29 cellular contexts compared by ENCODE assay signal in genomic region chr1:230308821-230309220, GRCh38.
"Had no signal": no experiment of that assay in that cellular context is flagged by ENCODE, and none has a peak within 500 bp of the region (broad histone marks: within the 10 kb centered on the region; RNA-seq: fewer than 3 reads in every experiment).

No MANE protein-coding gene starts in this region.

- H3K4me3 ChIP-seq: K562 had no signal

- H3K27ac Mint-ChIP-seq: activated CD4-positive, alpha-beta memory T cell treated with anti-CD3 and anti-CD28 coated beads, Interleukin-2, amount 10 ng/mL, durations not matched to agents 7 days and 5 days; activated CD8-positive, alpha-beta memory T cell treated with anti-CD3 and anti-CD28 coated beads, Interleukin-2, amount 10 ng/mL, durations not matched to agents 7 days and 5 days; activated naive CD8-positive, alpha-beta T cell treated with anti-CD3 and anti-CD28 coated beads for 36 hours; activated T-cell treated with anti-CD3 and anti-CD28 coated beads, Interleukin-2, amount 50 U/mL, for 72 hours; activated T-helper 17 cell treated with anti-CD3 and anti-CD28 coated beads, Interleukin-2, amount 50 U/mL, for 72 hours; T-cell had no signal

- H3K36me3 Mint-ChIP-seq: activated CD8-positive, alpha-beta memory T cell treated with anti-CD3 and anti-CD28 coated beads, Interleukin-2, amount 10 ng/mL, durations not matched to agents 7 days and 5 days; activated naive CD8-positive, alpha-beta T cell treated with anti-CD3 and anti-CD28 coated beads for 36 hours; T-cell had no signal

- DNase-seq: activated CD4-positive, alpha-beta memory T cell treated with anti-CD3 and anti-CD28 coated beads, Interleukin-2, amount 10 ng/mL, durations not matched to agents 7 days and 5 days; activated CD4-positive, alpha-beta T cell treated with anti-CD3 and anti-CD28 coated beads for 1 hour; activated CD4-positive, alpha-beta T cell treated with anti-CD3 and anti-CD28 coated beads for 48 hours; activated CD4-positive, CD25-positive, alpha-beta regulatory T cell; activated CD8-positive, alpha-beta memory T cell treated with anti-CD3 and anti-CD28 coated beads for 24 hours; activated CD8-positive, alpha-beta memory T cell treated with anti-CD3 and anti-CD28 coated beads, Interleukin-2, amount 10 ng/mL, durations not matched to agents 7 days and 5 days; activated CD8-positive, alpha-beta memory T cell treated with anti-CD3 and anti-CD28 coated beads, Interleukin-2, amount 50 U/mL, for 48 hours; activated effector memory CD4-positive, alpha-beta T cell treated with anti-CD3 and anti-CD28 coated beads, Interleukin-2, amount 50 U/mL, for 16 hours; activated naive CD4-positive, alpha-beta T cell; activated naive CD4-positive, alpha-beta T cell treated with anti-CD3 and anti-CD28 coated beads, Interleukin-2, amount 50 U/mL, for 16 hours; activated naive CD8-positive, alpha-beta T cell treated with anti-CD3 and anti-CD28 coated beads for 36 hours; activated T-cell treated with anti-CD3 and anti-CD28 coated beads, Interleukin-2, amount 50 U/mL, for 72 hours; NCI-H1105; NCI-H1417 treated with DMSO at 0.1 percent for 48 hours; NCI-H1694; NCI-H1930; NCI-H2081 treated with DMSO at 0.1 percent for 48 hours; NCI-H345; NCI-H524 treated with DMSO at 0.1 percent for 48 hours; NK-92 treated with Interleukin-12 subunit alpha and Interleukin-12 subunit beta, amount 100 ng/mL, for 24 hours; SIG-M5; T-cell; T-helper 2 cell; T-helper 9 cell; WERI-Rb-1 had no signal

- H3K27ac ChIP-seq: brain microvascular endothelial cell, WERI-Rb-1 had no signal

- H3K27me3 ChIP-seq: brain microvascular endothelial cell had no signal

- ATAC-seq: activated CD8-positive, alpha-beta memory T cell treated with anti-CD3 and anti-CD28 coated beads, Interleukin-2, amount 10 ng/mL, durations not matched to agents 7 days and 5 days; activated T-cell treated with anti-CD3 and anti-CD28 coated beads, Interleukin-2, amount 50 U/mL, for 72 hours; activated T-helper 17 cell treated with anti-CD3 and anti-CD28 coated beads, Interleukin-2, amount 50 U/mL, for 72 hours; T-cell had no signal

- H3K9me3 Mint-ChIP-seq: activated CD4-positive, alpha-beta memory T cell treated with anti-CD3 and anti-CD28 coated beads, Interleukin-2, amount 10 ng/mL, durations not matched to agents 7 days and 5 days; activated naive CD8-positive, alpha-beta T cell treated with anti-CD3 and anti-CD28 coated beads for 36 hours; activated T-cell treated with anti-CD3 and anti-CD28 coated beads, Interleukin-2, amount 50 U/mL, for 72 hours; activated T-helper 17 cell treated with anti-CD3 and anti-CD28 coated beads, Interleukin-2, amount 50 U/mL, for 72 hours; central memory CD8-positive, alpha-beta T cell; T-cell had no signal

- H3K36me3 ChIP-seq: brain microvascular endothelial cell, WERI-Rb-1 had no signal

- H3K4me3 Mint-ChIP-seq: activated CD4-positive, alpha-beta memory T cell treated with anti-CD3 and anti-CD28 coated beads, Interleukin-2, amount 10 ng/mL, durations not matched to agents 7 days and 5 days; activated CD8-positive, alpha-beta memory T cell treated with anti-CD3 and anti-CD28 coated beads, Interleukin-2, amount 10 ng/mL, durations not matched to agents 7 days and 5 days; activated naive CD8-positive, alpha-beta T cell treated with anti-CD3 and anti-CD28 coated beads for 36 hours; activated T-cell treated with anti-CD3 and anti-CD28 coated beads, Interleukin-2, amount 50 U/mL, for 72 hours; activated T-helper 17 cell treated with anti-CD3 and anti-CD28 coated beads, Interleukin-2, amount 50 U/mL, for 72 hours; central memory CD8-positive, alpha-beta T cell; T-cell had no signal
